Comparison of ENCODE assay signal across 21 cellular contexts in the genomic region with DNA sequence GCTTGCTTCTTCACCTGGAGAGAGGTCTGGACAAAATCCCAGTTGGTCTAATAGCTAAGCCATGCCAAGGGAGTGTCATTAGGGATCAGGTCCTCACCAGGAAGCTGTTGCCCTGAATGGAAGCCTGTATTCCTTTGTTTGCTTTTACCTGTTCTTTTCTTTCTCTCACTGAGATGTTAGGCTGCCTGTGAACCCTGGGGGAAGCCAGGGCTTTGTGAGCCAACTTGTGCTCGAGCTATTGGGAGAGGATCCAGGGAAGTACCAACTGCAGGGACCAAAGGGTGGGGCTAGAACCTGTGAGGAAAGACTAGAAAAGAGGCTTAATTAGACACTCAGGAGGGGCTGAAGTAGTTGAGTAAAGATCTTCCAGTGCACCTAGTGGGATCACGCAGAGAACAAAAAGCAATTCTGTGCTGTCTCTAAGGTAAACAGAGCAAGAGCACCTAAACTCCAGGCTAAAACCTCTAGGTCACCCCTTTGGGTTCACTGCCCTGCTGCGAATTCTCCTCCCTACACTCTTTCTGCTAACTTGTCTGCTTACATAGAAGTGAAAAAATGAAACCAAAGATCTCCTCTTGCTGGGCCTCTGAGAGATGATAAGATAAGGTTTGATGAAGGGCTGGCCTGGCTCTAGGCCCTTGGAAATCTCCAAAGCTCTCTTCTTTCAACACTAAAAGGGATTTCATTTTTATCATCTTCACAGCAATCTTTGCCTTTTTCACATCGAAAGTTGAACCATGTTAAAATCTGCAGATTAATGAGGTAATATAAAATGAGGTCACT.
DNase-seq lines count a peak whose midpoint lies in the region; ATAC-seq and TF ChIP-seq lines count a peak whose summit lies in the region.
"Had no signal": no experiment of that assay in that cellular context is flagged by ENCODE, and none has a peak within 500 bp of the region (broad histone marks: within the 10 kb centered on the region; RNA-seq: fewer than 3 reads in every experiment).

No MANE protein-coding gene starts in this region.

- in situ Hi-C loops in GM13976 (cut with MboI; ENCODE audit: low sequenced_read_pairs, unreplicated experiment), result no loop called here

- ATAC-seq in GM21515 (IDR thresholded peaks at IDR 0.05; ENCODE audit: unreplicated experiment), result no peak
- ATAC-seq: GM12878, heart left ventricle, right lobe of liver had no signal

- DNase-seq in COR-L47 (lab: John Stamatoyannopoulos, UW) (peak; percentile 89), NCI-H1092 treated with DMSO at 0.1 percent for 48 hours (lab: John Stamatoyannopoulos, UW) (peak; percentile 82), NCI-H69 (lab: John Stamatoyannopoulos, UW) (peak; percentile 99), choroid plexus epithelial cell (ENCODE audit: low read depth) (peak; percentile 26), GM13976 (ENCODE audit: low spot score) (no peak), retina (no peak), H7 (no peak)
- DNase-seq: activated CD4-positive, alpha-beta T cell treated with anti-CD3 and anti-CD28 coated beads, Interleukin-2, amount 10 ng/mL, durations not matched to agents 24 days and 14 days; activated gamma-delta T cell; effector CD4-positive, alpha-beta T cell; heart left ventricle; immature natural killer cell; MM.1S; NCI-H446 treated with DMSO at 0.1 percent for 48 hours; right lobe of liver; SHP77; stimulated activated CD4-positive, alpha-beta T cell treated with anti-CD3 and anti-CD28 coated beads, Interleukin-15, amount 100 ng/mL, for 24 hours; testis had no signal

- H3K36me3 ChIP-seq in H7 (replicated peaks; ENCODE audit: control insufficient read depth, insufficient read depth, low read length), result no peaks in the 10 kb centered on the region
- H3K36me3 ChIP-seq: BLaER1 treated with 17β-estradiol and CSF1 and Interleukin-3, amounts not matched to agents 10 nM and 100 nM; heart left ventricle; right lobe of liver had no signal

- TF ChIP-seq CTCF in choroid plexus epithelial cell (conservative IDR thresholded peaks at IDR 0.05; ENCODE audit: low read depth, low read length) (no peak), GM13976 (IDR thresholded peaks at IDR 0.05; ENCODE audit: borderline replicate concordance, control extremely low read depth, extremely low read depth, insufficient read depth, missing control alignments) (no peak)

- no peak overlapping the region for H3K4me3 ChIP-seq in choroid plexus epithelial cell (ENCODE audit: low read depth, low read length)
- no peak overlapping the region for H3K4me3 ChIP-seq in H7 (ENCODE audit: insufficient read depth, low read depth, low read length)
- H3K4me3 ChIP-seq: BLaER1 treated with 17β-estradiol and CSF1 and Interleukin-3, amounts not matched to agents 10 nM and 100 nM; GM12878; heart left ventricle; right lobe of liver; testis had no signal

- no peaks in the 10 kb centered on the region for H3K27me3 ChIP-seq in H7 (ENCODE audit: control insufficient read depth, insufficient read depth, low read length)
- H3K27me3 ChIP-seq: BLaER1 treated with 17β-estradiol and CSF1 and Interleukin-3, amounts not matched to agents 10 nM and 100 nM; right lobe of liver; testis had no signal

Comparison
In these comparisons a context has a peak if more than half of its experiments do, and no peak if none do; other contexts are left out.
1. DNase-seq: peak in COR-L47 (single experiment), NCI-H1092 treated with DMSO at 0.1 percent for 48 hours (single experiment), NCI-H69 (single experiment) and choroid plexus epithelial cell (single experiment); none in GM13976 (single experiment), retina (single experiment) and H7 (single experiment).